Comparison of ENCODE assay signal across 8 cellular contexts in the genomic region with DNA sequence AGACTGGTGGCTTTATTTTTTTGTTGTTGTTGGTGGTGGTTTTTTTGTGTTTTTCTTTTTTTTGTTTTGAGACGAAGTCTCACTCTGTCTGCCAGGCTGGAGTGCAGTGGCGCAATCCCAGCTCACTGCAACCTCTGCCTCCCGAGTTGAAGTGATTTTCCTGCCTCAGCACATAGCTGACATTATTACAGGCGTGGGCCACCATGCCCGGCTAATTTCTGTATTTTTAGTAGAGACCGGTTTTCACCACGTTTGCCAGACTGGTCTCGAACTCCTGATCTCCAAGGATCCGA. TPM values are rescaled to one million over a fixed set of nuclear protein-coding genes. Genes with fewer than 3 reads are reported as not detected.
A peak's percentile ranks its signal among the peaks of the same experiment; 100 is the strongest.
DNase-seq lines count a peak whose midpoint lies in the region; ATAC-seq and TF ChIP-seq lines count a peak whose summit lies in the region.

No MANE protein-coding gene starts in this region.

- H3K4me2 ChIP-seq in MM.1S (ENCODE audit: low read depth, low read length) = peak overlapping the region; percentile 77

- no peaks in the 10 kb centered on the region for H3K9me2 ChIP-seq in MM.1S (replicated peaks; ENCODE audit: insufficient read depth, low read length)

- H3K36me3 ChIP-seq in MM.1S (replicated peaks; ENCODE audit: insufficient read depth, low read length) (no peaks in the 10 kb centered on the region), liver (ENCODE audit: control insufficient read depth in 4 of 4, insufficient read depth in 3 of 4, low read depth in 1 of 4, low read length in 3 of 4) (peaks cover 0 to 7% (median 3%) of the 10 kb centered on the region in 4 donors), stomach (peaks cover 0 to 12% (median 0%) of the 10 kb centered on the region in 4 donors)

- ATAC-seq in GM21367 (IDR thresholded peaks at IDR 0.05; ENCODE audit: unreplicated experiment) = no peak

- peak overlapping the region; percentile 51 for H3K4me3 ChIP-seq in MM.1S (ENCODE audit: low read length)
- peak overlapping the region; percentile 79 to 80 for H3K4me3 ChIP-seq in cardiac fibroblast (replicated peaks in 1 of 2; ENCODE audit: low read depth in 2 of 2, low read length in 2 of 2)
- H3K4me3 ChIP-seq in liver (ENCODE audit: low read depth in 1 of 3, low read length in 3 of 3) = peak overlapping the region; percentile 72 to 80 (median 75)
- peak overlapping the region; percentile 64 to 86 (median 76) for H3K4me3 ChIP-seq in stomach

- no peaks in the 10 kb centered on the region for H3K79me2 ChIP-seq in MM.1S (ENCODE audit: low read length)

- TF ChIP-seq EP300 in stomach (IDR thresholded peaks at IDR 0.05) = no peak

- under 1% methylated on average over 9 of the region's 9 CpGs for WGBS in liver
- 18 to 47% (median 34%) methylated on average over 9 of the region's 9 CpGs for WGBS in stomach, 5 donors

- H3K27me3 ChIP-seq in MM.1S (replicated peaks; ENCODE audit: insufficient read depth, low read length) (no peaks in the 10 kb centered on the region), liver (ENCODE audit: control insufficient read depth in 4 of 4, insufficient read depth in 4 of 4, low read length in 3 of 4) (no peaks in the 10 kb centered on the region), stomach (peaks cover 0 to 6% (median 4%) of the 10 kb centered on the region in 3 donors)

- intact Hi-C loops in stomach (cut with DNase I; ENCODE audit: low total_unique reads) = no loop called here

- peak overlapping the region; percentile 6; the same call in 1 of the 2 replicates for H3K9ac ChIP-seq in MM.1S (ENCODE audit: low read length)
- peak overlapping the region; percentile 10 to 71 for H3K9ac ChIP-seq in liver (ENCODE audit: low read depth in 1 of 2, low read length in 2 of 2)

- in situ Hi-C loops in GM13977 (cut with MboI; ENCODE audit: low pct_unique_long_range_greater_than_20kb, low sequenced_read_pairs, unreplicated experiment) = no loop called here

- TF ChIP-seq POLR2A in stomach (IDR thresholded peaks at IDR 0.05) = no peak

- no peaks in the 10 kb centered on the region for H3K4me1 ChIP-seq in MM.1S (ENCODE audit: low read length)
- peaks cover 0 to 10% (median 7%) of the 10 kb centered on the region in 4 donors for H3K4me1 ChIP-seq in liver (ENCODE audit: control insufficient read depth in 4 of 4, insufficient read depth in 4 of 4, low read length in 3 of 4)
- peaks cover 4 to 56% (median 21%) of the 10 kb centered on the region in 4 donors for H3K4me1 ChIP-seq in stomach

- DNase-seq in MM.1S (no peak), cardiac fibroblast (ENCODE audit: low read depth in 2 of 2) (peak; percentile 53 to 58), stomach (no peak), GM13977 (ENCODE audit: low spot score) (no peak), dedifferentiated amniotic fluid mesenchymal stem cell (ENCODE audit: extremely low spot score) (no peak), HPDE6-E6E7 (ENCODE audit: extremely low spot score) (no peak)

- no peaks in the 10 kb centered on the region for H3K9me3 ChIP-seq in MM.1S (replicated peaks; ENCODE audit: insufficient read depth, low read length)
- H3K9me3 ChIP-seq in liver (ENCODE audit: control insufficient read depth in 4 of 4, low read length in 3 of 4) = no peaks in the 10 kb centered on the region
- H3K9me3 ChIP-seq in stomach = no peaks in the 10 kb centered on the region

- TF ChIP-seq CTCF in MM.1S (IDR thresholded peaks at IDR 0.05; ENCODE audit: low read length) (no peak), cardiac fibroblast (IDR thresholded peaks at IDR 0.05; ENCODE audit: low read depth, low read length) (no peak), liver (IDR thresholded peaks at IDR 0.05; ENCODE audit: low read depth, low read length, missing input control) (no peak), stomach (IDR thresholded peaks at IDR 0.05) (no peak), GM13977 (IDR thresholded peaks at IDR 0.05; ENCODE audit: extremely low read depth, insufficient read depth, missing control alignments) (no peak)

- peak in 1 of 2 donors; percentile 7 for TF ChIP-seq RAD21 in liver (IDR thresholded peaks at IDR 0.05)

- peak overlapping the region; percentile 87; the same call in 1 of the 2 replicates for H2AFZ ChIP-seq in MM.1S (ENCODE audit: low read length)

- H3K27ac ChIP-seq in MM.1S (ENCODE audit: low read length) (no peak overlapping the region), liver (ENCODE audit: low read depth in 1 of 2, low read length in 2 of 2) (peak overlapping the region; percentile 82), stomach (peak overlapping the region; percentile 75 to 90 (median 84))

- peaks cover 3% of the 10 kb centered on the region; the same call in 1 of the 2 replicates for H3F3A ChIP-seq in MM.1S (ENCODE audit: insufficient read depth, low read length)

- H4K20me1 ChIP-seq in MM.1S (ENCODE audit: insufficient read depth, low read length) = no peaks in the 10 kb centered on the region

TF ChIP-seq in liver, 16 proteins besides CTCF, POLR2A, EP300 and RAD21:
- TF ChIP-seq YY1 (IDR thresholded peaks at IDR 0.05) = peak; percentile 51
- TF ChIP-seq, protein P1, sequence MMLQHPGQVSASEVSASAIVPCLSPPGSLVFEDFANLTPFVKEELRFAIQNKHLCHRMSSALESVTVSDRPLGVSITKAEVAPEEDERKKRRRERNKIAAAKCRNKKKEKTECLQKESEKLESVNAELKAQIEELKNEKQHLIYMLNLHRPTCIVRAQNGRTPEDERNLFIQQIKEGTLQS (IDR thresholded peaks at IDR 0.05) = no peak
- no peak for TF ChIP-seq EGR1 (IDR thresholded peaks at IDR 0.05; ENCODE audit: low read depth in 2 of 2)
- TF ChIP-seq, protein P2, sequence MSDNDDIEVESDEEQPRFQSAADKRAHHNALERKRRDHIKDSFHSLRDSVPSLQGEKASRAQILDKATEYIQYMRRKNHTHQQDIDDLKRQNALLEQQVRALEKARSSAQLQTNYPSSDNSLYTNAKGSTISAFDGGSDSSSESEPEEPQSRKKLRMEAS (IDR thresholded peaks at IDR 0.05) = no peak
- TF ChIP-seq JUND (IDR thresholded peaks at IDR 0.05) = peak in 1 of 2 donors; percentile 18
- TF ChIP-seq FOXA1 (IDR thresholded peaks at IDR 0.05) = no peak
- TF ChIP-seq, protein P3, sequence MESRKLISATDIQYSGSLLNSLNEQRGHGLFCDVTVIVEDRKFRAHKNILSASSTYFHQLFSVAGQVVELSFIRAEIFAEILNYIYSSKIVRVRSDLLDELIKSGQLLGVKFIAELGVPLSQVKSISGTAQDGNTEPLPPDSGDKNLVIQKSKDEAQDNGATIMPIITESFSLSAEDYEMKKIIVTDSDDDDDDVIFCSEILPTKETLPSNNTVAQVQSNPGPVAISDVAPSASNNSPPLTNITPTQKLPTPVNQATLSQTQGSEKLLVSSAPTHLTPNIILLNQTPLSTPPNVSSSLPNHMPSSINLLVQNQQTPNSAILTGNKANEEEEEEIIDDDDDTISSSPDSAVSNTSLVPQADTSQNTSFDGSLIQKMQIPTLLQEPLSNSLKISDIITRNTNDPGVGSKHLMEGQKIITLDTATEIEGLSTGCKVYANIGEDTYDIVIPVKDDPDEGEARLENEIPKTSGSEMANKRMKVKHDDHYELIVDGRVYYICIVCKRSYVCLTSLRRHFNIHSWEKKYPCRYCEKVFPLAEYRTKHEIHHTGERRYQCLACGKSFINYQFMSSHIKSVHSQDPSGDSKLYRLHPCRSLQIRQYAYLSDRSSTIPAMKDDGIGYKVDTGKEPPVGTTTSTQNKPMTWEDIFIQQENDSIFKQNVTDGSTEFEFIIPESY (IDR thresholded peaks at IDR 0.05) = no peak
- TF ChIP-seq TAF1 (conservative IDR thresholded peaks at IDR 0.05) = no peak
- TF ChIP-seq, protein P4, sequence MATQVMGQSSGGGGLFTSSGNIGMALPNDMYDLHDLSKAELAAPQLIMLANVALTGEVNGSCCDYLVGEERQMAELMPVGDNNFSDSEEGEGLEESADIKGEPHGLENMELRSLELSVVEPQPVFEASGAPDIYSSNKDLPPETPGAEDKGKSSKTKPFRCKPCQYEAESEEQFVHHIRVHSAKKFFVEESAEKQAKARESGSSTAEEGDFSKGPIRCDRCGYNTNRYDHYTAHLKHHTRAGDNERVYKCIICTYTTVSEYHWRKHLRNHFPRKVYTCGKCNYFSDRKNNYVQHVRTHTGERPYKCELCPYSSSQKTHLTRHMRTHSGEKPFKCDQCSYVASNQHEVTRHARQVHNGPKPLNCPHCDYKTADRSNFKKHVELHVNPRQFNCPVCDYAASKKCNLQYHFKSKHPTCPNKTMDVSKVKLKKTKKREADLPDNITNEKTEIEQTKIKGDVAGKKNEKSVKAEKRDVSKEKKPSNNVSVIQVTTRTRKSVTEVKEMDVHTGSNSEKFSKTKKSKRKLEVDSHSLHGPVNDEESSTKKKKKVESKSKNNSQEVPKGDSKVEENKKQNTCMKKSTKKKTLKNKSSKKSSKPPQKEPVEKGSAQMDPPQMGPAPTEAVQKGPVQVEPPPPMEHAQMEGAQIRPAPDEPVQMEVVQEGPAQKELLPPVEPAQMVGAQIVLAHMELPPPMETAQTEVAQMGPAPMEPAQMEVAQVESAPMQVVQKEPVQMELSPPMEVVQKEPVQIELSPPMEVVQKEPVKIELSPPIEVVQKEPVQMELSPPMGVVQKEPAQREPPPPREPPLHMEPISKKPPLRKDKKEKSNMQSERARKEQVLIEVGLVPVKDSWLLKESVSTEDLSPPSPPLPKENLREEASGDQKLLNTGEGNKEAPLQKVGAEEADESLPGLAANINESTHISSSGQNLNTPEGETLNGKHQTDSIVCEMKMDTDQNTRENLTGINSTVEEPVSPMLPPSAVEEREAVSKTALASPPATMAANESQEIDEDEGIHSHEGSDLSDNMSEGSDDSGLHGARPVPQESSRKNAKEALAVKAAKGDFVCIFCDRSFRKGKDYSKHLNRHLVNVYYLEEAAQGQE (IDR thresholded peaks at IDR 0.05) = no peak
- TF ChIP-seq FOXA2 (IDR thresholded peaks at IDR 0.05) = no peak
- no peak for TF ChIP-seq GABPA (IDR thresholded peaks at IDR 0.05 in 1 of 2, conservative IDR thresholded peaks at IDR 0.05 in 1 of 2)
- TF ChIP-seq HNF4A (conservative IDR thresholded peaks at IDR 0.05) = no peak
- TF ChIP-seq HNF4G (IDR thresholded peaks at IDR 0.05) = no peak
- TF ChIP-seq RXRA (IDR thresholded peaks at IDR 0.05) = peak in 1 of 2 donors; percentile 38
- TF ChIP-seq SP1 (IDR thresholded peaks at IDR 0.05) = peak; percentile 33
- peak; percentile 35 for TF ChIP-seq NR2F2 (IDR thresholded peaks at IDR 0.05)

RNA-seq across cellular contexts. Expression of a gene that starts 0.7 kb away (rescaled TPM):
- total RNA-seq in liver (1 to 10 TPM; 4.7 to 5.1 TPM), stomach (1 to 10 TPM in 3 of 5 donors, under 1 TPM in 1, not detected in 1; 0.58 to 9.4 (median 2.8) TPM)
- polyA plus RNA-seq in liver (1 to 10 TPM; 2.2 to 4.0 TPM), stomach (1 to 10 TPM; 2.0 to 3.5 (median 2.1) TPM)

Comparison
In these comparisons a context has a peak if more than half of its experiments do, and no peak if none do; other contexts are left out.
1. DNase-seq: peak in cardiac fibroblast (2 of 2); none in MM.1S (single experiment), stomach (single experiment), GM13977 (single experiment), dedifferentiated amniotic fluid mesenchymal stem cell (single experiment) and HPDE6-E6E7 (single experiment).
2. Peak in every context shown above with its lines, with median percentiles within 50 percentile points of each other: H3K4me3 ChIP-seq.